Comparison of ENCODE assay signal across 9 cellular contexts in genomic region chr10:79079490-79080355, GRCh38. TPM values are rescaled to one million over a fixed set of nuclear protein-coding genes. Genes with fewer than 3 reads are reported as not detected.
A peak's percentile ranks its signal among the peaks of the same experiment; 100 is the strongest.
DNase-seq lines count a peak whose midpoint lies in the region; ATAC-seq and TF ChIP-seq lines count a peak whose summit lies in the region.
"Had no signal": no experiment of that assay in that cellular context is flagged by ENCODE, and none has a peak within 500 bp of the region (broad histone marks: within the 10 kb centered on the region; RNA-seq: fewer than 3 reads in every experiment).

No MANE protein-coding gene starts in this region.

- H3K4me1 ChIP-seq in hepatocyte (ENCODE audit: insufficient read depth) (peaks cover 86% of the 10 kb centered on the region), subcutaneous abdominal adipose tissue (ENCODE audit: control insufficient read depth in 5 of 5, insufficient read depth in 5 of 5, low read length in 5 of 5) (peaks cover 54 to 100% (median 98%) of the 10 kb centered on the region in 5 donors)

- no peaks in the 10 kb centered on the region for H3K27me3 Mint-ChIP-seq in activated T-helper 1 cell treated with anti-CD3 and anti-CD28 coated beads, Interleukin-12 subunit alpha, Interleukin-12 subunit beta, Interleukin-2, Interleukin-4 antibody, amounts not matched to agents 30 ng/mL and 10 ng/mL and 1 ng/mL, durations not matched to agents 14 hours and 24 hours and 36 hours (ENCODE audit: insufficient read depth)

- WGBS in hepatocyte (ENCODE audit: low lambda C conversion rate, missing lambda C conversion rate) = 67% methylated on average over 15 of the region's 15 CpGs

- H3K9me3 Mint-ChIP-seq in activated T-helper 1 cell treated with anti-CD3 and anti-CD28 coated beads, Interleukin-12 subunit alpha, Interleukin-12 subunit beta, Interleukin-2, Interleukin-4 antibody, amounts not matched to agents 30 ng/mL and 10 ng/mL and 1 ng/mL, durations not matched to agents 14 hours and 24 hours and 36 hours = no peaks in the 10 kb centered on the region

- H2AFZ ChIP-seq in hepatocyte = no peak overlapping the region

- H3K36me3 ChIP-seq in hepatocyte (replicated peaks; ENCODE audit: insufficient read depth, low read depth) = no peaks in the 10 kb centered on the region
- peaks cover 0 to 3% (median 0%) of the 10 kb centered on the region in 5 donors for H3K36me3 ChIP-seq in subcutaneous abdominal adipose tissue (ENCODE audit: control insufficient read depth in 5 of 5, insufficient read depth in 5 of 5, low read length in 5 of 5)

- peak overlapping the region in 2 of 5 donors; percentile 5 to 58 for H3K9ac ChIP-seq in subcutaneous abdominal adipose tissue (ENCODE audit: low read length in 5 of 5)

- H3K27ac ChIP-seq in hepatocyte (peak overlapping the region; percentile 77), subcutaneous abdominal adipose tissue (ENCODE audit: low read depth, low read length) (peak overlapping the region; percentile 57)

- no peak for TF ChIP-seq CTCF in hepatocyte (IDR thresholded peaks at IDR 0.05; ENCODE audit: poor library complexity)

- no peaks in the 10 kb centered on the region for H3K9me2 ChIP-seq in hepatocyte (replicated peaks; ENCODE audit: insufficient read depth)

- no peaks in the 10 kb centered on the region for H3K9me3 ChIP-seq in hepatocyte (ENCODE audit: low read depth)
- H3K9me3 ChIP-seq in subcutaneous abdominal adipose tissue (ENCODE audit: control insufficient read depth in 5 of 5, low read length in 5 of 5) = no peaks in the 10 kb centered on the region

- peak overlapping the region; percentile 53 for H3K4me2 ChIP-seq in hepatocyte

- H3K27me3 ChIP-seq in hepatocyte (no peaks in the 10 kb centered on the region), subcutaneous abdominal adipose tissue (ENCODE audit: control insufficient read depth in 5 of 5, insufficient read depth in 4 of 5, low read length in 5 of 5) (no peaks in the 10 kb centered on the region)

- no peak for ATAC-seq in GM21390 (IDR thresholded peaks at IDR 0.05; ENCODE audit: unreplicated experiment)

- H4K20me1 ChIP-seq in hepatocyte (ENCODE audit: insufficient read depth, poor library complexity, severe bottlenecking) = peaks cover 100% of the 10 kb centered on the region

- intact Hi-C loops in activated T-helper 1 cell treated with anti-CD3 and anti-CD28 coated beads, Interleukin-12 subunit alpha, Interleukin-12 subunit beta, Interleukin-2, Interleukin-4 antibody, amounts not matched to agents 30 ng/mL and 10 ng/mL and 1 ng/mL, durations not matched to agents 14 hours and 24 hours and 36 hours (cut with micrococcal nuclease) = no loop called here

- H3K36me3 Mint-ChIP-seq in activated T-helper 1 cell treated with anti-CD3 and anti-CD28 coated beads, Interleukin-12 subunit alpha, Interleukin-12 subunit beta, Interleukin-2, Interleukin-4 antibody, amounts not matched to agents 30 ng/mL and 10 ng/mL and 1 ng/mL, durations not matched to agents 14 hours and 24 hours and 36 hours (ENCODE audit: low read depth) = no peaks in the 10 kb centered on the region

- no peak overlapping the region for H3K27ac Mint-ChIP-seq in activated T-helper 1 cell treated with anti-CD3 and anti-CD28 coated beads, Interleukin-12 subunit alpha, Interleukin-12 subunit beta, Interleukin-2, Interleukin-4 antibody, amounts not matched to agents 30 ng/mL and 10 ng/mL and 1 ng/mL, durations not matched to agents 14 hours and 24 hours and 36 hours

- DNase-seq in HCEC 1CT (peak; percentile 50), astrocyte of the hippocampus (ENCODE audit: low read depth, low spot score) (peak; percentile 85), hepatocyte (ENCODE audit: low spot score) (peak; percentile 76), NCI-H1694 treated with DMSO at 0.1 percent for 48 hours (lab: John Stamatoyannopoulos, UW) (no peak), NCI-H774 (lab: John Stamatoyannopoulos, UW) (no peak)
- DNase-seq in activated T-helper 1 cell treated with anti-CD3 and anti-CD28 coated beads, Interleukin-12 subunit alpha, Interleukin-12 subunit beta, Interleukin-2, Interleukin-4 antibody, amounts not matched to agents 30 ng/mL and 10 ng/mL and 1 ng/mL, durations not matched to agents 14 hours and 24 hours and 36 hours (ENCODE audit: low spot score) = no peak
- DNase-seq: activated CD8-positive, alpha-beta memory T cell treated with anti-CD3 and anti-CD28 coated beads for 24 hours had no signal

- H3K79me2 ChIP-seq in hepatocyte = peaks cover 100% of the 10 kb centered on the region

- H3K4me1 Mint-ChIP-seq in activated T-helper 1 cell treated with anti-CD3 and anti-CD28 coated beads, Interleukin-12 subunit alpha, Interleukin-12 subunit beta, Interleukin-2, Interleukin-4 antibody, amounts not matched to agents 30 ng/mL and 10 ng/mL and 1 ng/mL, durations not matched to agents 14 hours and 24 hours and 36 hours (ENCODE audit: low read depth) = peaks cover 20% of the 10 kb centered on the region

- H3K4me3 Mint-ChIP-seq in activated T-helper 1 cell treated with anti-CD3 and anti-CD28 coated beads, Interleukin-12 subunit alpha, Interleukin-12 subunit beta, Interleukin-2, Interleukin-4 antibody, amounts not matched to agents 30 ng/mL and 10 ng/mL and 1 ng/mL, durations not matched to agents 14 hours and 24 hours and 36 hours = no peak overlapping the region

- H3K4me3 ChIP-seq in hepatocyte (no peak overlapping the region), subcutaneous abdominal adipose tissue (ENCODE audit: low read depth in 1 of 5, low read length in 5 of 5) (peak overlapping the region in 4 of 5 donors; percentile 11 to 36 (median 18))

RNA-seq across cellular contexts. Expression of gene ZMIZ1, which starts 11.0 kb away (rescaled TPM):
- 16.5 and 30.9 TPM in 2 replicates for total RNA-seq in hepatocyte
- polyA plus RNA-seq in hepatocyte = 32.4 and 34.4 TPM in 2 replicates
- total RNA-seq in activated T-helper 1 cell treated with anti-CD3 and anti-CD28 coated beads, Interleukin-12 subunit alpha, Interleukin-12 subunit beta, Interleukin-2, Interleukin-4 antibody, amounts not matched to agents 30 ng/mL and 10 ng/mL and 1 ng/mL, durations not matched to agents 14 hours and 24 hours and 36 hours = 67.6 and 67.8 TPM in 2 replicates

Comparison
In these comparisons a context has a peak if more than half of its experiments do, and no peak if none do; other contexts are left out.
1. DNase-seq: peak in HCEC 1CT (single experiment), astrocyte of the hippocampus (single experiment) and hepatocyte (single experiment); none in NCI-H1694 treated with DMSO at 0.1 percent for 48 hours (single experiment), NCI-H774 (single experiment) and activated T-helper 1 cell treated with anti-CD3 and anti-CD28 coated beads, Interleukin-12 subunit alpha, Interleukin-12 subunit beta, Interleukin-2, Interleukin-4 antibody, amounts not matched to agents 30 ng/mL and 10 ng/mL and 1 ng/mL, durations not matched to agents 14 hours and 24 hours and 36 hours (single experiment).